Comparison of ENCODE assay signal across 1 cellular context in genomic region chr11:6943131-6943530, GRCh38.
TF ChIP-seq lines count a peak whose summit lies in the region.

No MANE protein-coding gene starts in this region.

TF ChIP-seq in GM23338, 12 proteins besides CTCF, POLR2A, EP300 and RAD21:
- no peak for TF ChIP-seq ZNF462 (CRISPR knock-in tag; IDR thresholded peaks at IDR 0.05)
- no peak for TF ChIP-seq STAT1 (IDR thresholded peaks at IDR 0.05; ENCODE audit: unreplicated experiment)
- no peak for TF ChIP-seq ZNF114 (CRISPR knock-in tag; IDR thresholded peaks at IDR 0.05)
- TF ChIP-seq EZH2phosphoT487 (IDR thresholded peaks at IDR 0.05; ENCODE audit: unreplicated experiment), result no peak
- no peak for TF ChIP-seq EZH2 (IDR thresholded peaks at IDR 0.05; ENCODE audit: low read depth, unreplicated experiment)
- TF ChIP-seq NANOG (IDR thresholded peaks at IDR 0.05; ENCODE audit: borderline replicate concordance), result no peak
- TF ChIP-seq ZNF331 (CRISPR knock-in tag; IDR thresholded peaks at IDR 0.05; ENCODE audit: low read depth), result no peak
- TF ChIP-seq REST (IDR thresholded peaks at IDR 0.05; ENCODE audit: unreplicated experiment), result no peak
- no peak for TF ChIP-seq POLR2AphosphoS5 (IDR thresholded peaks at IDR 0.05; ENCODE audit: low read depth)
- no peak for TF ChIP-seq CREB1 (CRISPR knock-in tag; IDR thresholded peaks at IDR 0.05; ENCODE audit: low read depth)
- TF ChIP-seq JUNB (IDR thresholded peaks at IDR 0.05; ENCODE audit: unreplicated experiment), result no peak
- TF ChIP-seq ETS1 (IDR thresholded peaks at IDR 0.05), result no peak
